8 cellular contexts compared by ENCODE assay signal in genomic region chr19:45528744-45529453, GRCh38. TPM values are rescaled to one million over a fixed set of nuclear protein-coding genes. Genes with fewer than 3 reads are reported as not detected.
DNase-seq lines count a peak whose midpoint lies in the region; ATAC-seq, FAIRE-seq and TF ChIP-seq lines count a peak whose summit lies in the region.

No MANE protein-coding gene starts in this region.

- peak overlapping the region; percentile 34; the same call in 1 of the 2 replicates for H3K27ac ChIP-seq in HUES64 (ENCODE audit: low read depth, low read length)
- no peak overlapping the region for H3K27ac ChIP-seq in ascending aorta
- H3K27ac ChIP-seq in thyroid gland, result no peak overlapping the region

- H3K36me3 ChIP-seq in HUES64 (ENCODE audit: insufficient read depth, low read length), result peaks cover 34% of the 10 kb centered on the region
- peaks cover 21 to 33% of the 10 kb centered on the region in 2 donors for H3K36me3 ChIP-seq in ascending aorta
- H3K36me3 ChIP-seq in thyroid gland, result peaks cover 0 to 12% of the 10 kb centered on the region in 2 donors

- no peak for TF ChIP-seq POLR2A in thyroid gland (IDR thresholded peaks at IDR 0.05)

- intact Hi-C loops in ascending aorta (cut with DNase I) (no loop called here), thyroid gland (cut with DNase I) (loop anchor here (10.0 kb wide), 1 partner anchor 156 kb away; no protein-coding TSS in a partner anchor)

- ATAC-seq in GM19035 (IDR thresholded peaks at IDR 0.05; ENCODE audit: unreplicated experiment), result no peak

- H3K9me3 ChIP-seq in HUES64 (ENCODE audit: insufficient read depth, low read depth, low read length) (0 out of 2 replicates have a peak, but pooled peaks cover 8% of the 10 kb centered on the region), ascending aorta (no peaks in the 10 kb centered on the region), thyroid gland (no peaks in the 10 kb centered on the region)

- 92% methylated on average over 51 of the region's 51 CpGs for WGBS in HUES64
- WGBS in thyroid gland, 2 donors, result 4 to 7% methylated on average over 13 to 34 of the region's 51 CpGs

- H3K9ac ChIP-seq in HUES64 (ENCODE audit: low read depth, low read length), result no peak overlapping the region

- DNase-seq in Ammon's horn (ENCODE audit: low spot score) (peak; percentile 72), ascending aorta (ENCODE audit: low spot score in 2 of 2) (no peak), left kidney (ENCODE audit: low read depth, low spot score) (peak; percentile 74), thyroid gland (peak; percentile 65 to 70), urothelium cell line (ENCODE audit: low spot score) (no peak), HCEC 1CT (no peak)

- no peaks in the 10 kb centered on the region for H3K4me1 ChIP-seq in HUES64 (ENCODE audit: insufficient read depth, low read length)
- H3K4me1 ChIP-seq in ascending aorta, result peaks cover 0 to 11% of the 10 kb centered on the region in 2 donors
- H3K4me1 ChIP-seq in thyroid gland, result peaks cover 10 to 15% of the 10 kb centered on the region in 2 donors

- no peak for FAIRE-seq in urothelium cell line (lab: Jason Lieb, UNC)

- no peak for TF ChIP-seq CTCF in ascending aorta (IDR thresholded peaks at IDR 0.05)
- no peak for TF ChIP-seq CTCF in thyroid gland (IDR thresholded peaks at IDR 0.05)

- H3K4me3 ChIP-seq in HUES64 (ENCODE audit: low read length) (peak overlapping the region; percentile 50), ascending aorta (peak overlapping the region; percentile 14 to 36), thyroid gland (replicated peaks in 1 of 3) (peak overlapping the region in 1 of 3 donors; percentile 23)

- H3K27me3 ChIP-seq in HUES64 (ENCODE audit: insufficient read depth, low read length), result no peaks in the 10 kb centered on the region
- H3K27me3 ChIP-seq in ascending aorta, result peaks cover 2% of the 10 kb centered on the region
- H3K27me3 ChIP-seq in thyroid gland, result no peaks in the 10 kb centered on the region

RNA-seq across cellular contexts. Expression of gene VASP, which starts 21.6 kb away (rescaled TPM):
- polyA plus RNA-seq in HUES64 (2013, experiment 1 of 2), result 92.8 TPM
- 93.5 TPM for polyA plus RNA-seq in HUES64 (2013, experiment 2 of 2)
- total RNA-seq in ascending aorta, result 110 TPM
- total RNA-seq in thyroid gland, result 10 to 100 TPM; 34.3 to 50.8 (median 45.1) TPM

RNA-seq across cellular contexts. Expression of gene PPM1N, which starts 30.7 kb away (rescaled TPM):
- 5.5 TPM for polyA plus RNA-seq in HUES64 (2013, experiment 1 of 2)
- 4.8 TPM for polyA plus RNA-seq in HUES64 (2013, experiment 2 of 2)
- 2.2 TPM for total RNA-seq in ascending aorta
- 1 to 10 TPM in 1 of 4 donors, under 1 TPM in 1, not detected in 2; 0.73 to 1.1 TPM for total RNA-seq in thyroid gland

RNA-seq across cellular contexts. Expression of gene RTN2, which starts 32.1 kb away (rescaled TPM):
- polyA plus RNA-seq in HUES64 (2013, experiment 1 of 2), result 17.2 TPM
- polyA plus RNA-seq in HUES64 (2013, experiment 2 of 2), result 18.8 TPM
- total RNA-seq in ascending aorta, result 37.1 TPM
- total RNA-seq in thyroid gland, result 1 to 10 TPM; 1.8 to 7.3 (median 4.6) TPM

RNA-seq across cellular contexts. Expression of gene OPA3, which starts 55.7 kb away (rescaled TPM):
- 7.7 TPM for polyA plus RNA-seq in HUES64 (2013, experiment 1 of 2)
- 9.9 TPM for polyA plus RNA-seq in HUES64 (2013, experiment 2 of 2)
- total RNA-seq in ascending aorta, result 4.5 TPM
- total RNA-seq in thyroid gland, result 10 to 100 TPM in 3 of 4 donors, 1 to 10 TPM in 1; 5.4 to 30.8 (median 17.0) TPM

Comparison
In these comparisons a context has a peak if more than half of its experiments do, and no peak if none do; other contexts are left out.
1. DNase-seq: peak in Ammon's horn (single experiment), left kidney (single experiment) and thyroid gland (2 of 2); none in ascending aorta (0 of 2), urothelium cell line (single experiment) and HCEC 1CT (single experiment).